Comparison of ENCODE assay signal across 24 cellular contexts in genomic region chr12:18853570-18854366, GRCh38.
A peak's percentile ranks its signal among the peaks of the same experiment; 100 is the strongest.
DNase-seq lines count a peak whose midpoint lies in the region; ATAC-seq and TF ChIP-seq lines count a peak whose summit lies in the region.
"Had no signal": no experiment of that assay in that cellular context is flagged by ENCODE, and none has a peak within 500 bp of the region (broad histone marks: within the 10 kb centered on the region; RNA-seq: fewer than 3 reads in every experiment).

No MANE protein-coding gene starts in this region.

- ATAC-seq in Right ventricle myocardium superior (ENCODE audit: poor library complexity) (peak; percentile 52), left cardiac atrium (peak; percentile 34 to 35), GM18907 (IDR thresholded peaks at IDR 0.05; ENCODE audit: unreplicated experiment) (no peak)
- no peak for ATAC-seq in naive thymus-derived CD4-positive, alpha-beta T cell
- ATAC-seq: A549, GM12878, GM23338 had no signal

- peaks cover 0 to 1% (median 0%) of the 10 kb centered on the region in 11 donors for H3K9me3 Mint-ChIP-seq in naive thymus-derived CD4-positive, alpha-beta T cell
- H3K9me3 Mint-ChIP-seq: CD4-positive, alpha-beta T cell; GM23338; HFFc6 had no signal

- H2BK120ac ChIP-seq in mesendoderm (ENCODE audit: low read depth, low read length): no peak overlapping the region

- WGBS in mesendoderm (ENCODE audit: extremely low coverage, insufficient coverage, low lambda C conversion rate): no CpG with 5 or more reads among the region's 6 CpGs

- no peaks in the 10 kb centered on the region for H3K36me3 ChIP-seq in right atrium auricular region
- H3K36me3 ChIP-seq in mesendoderm (ENCODE audit: control insufficient read depth, insufficient read depth, low read length): no peaks in the 10 kb centered on the region
- H3K36me3 ChIP-seq in naive thymus-derived CD4-positive, alpha-beta T cell (ENCODE audit: control insufficient read depth in 2 of 3, insufficient read depth in 3 of 3, low read length in 3 of 3): no peaks in the 10 kb centered on the region
- H3K36me3 ChIP-seq: BE2C; BLaER1 treated with 17β-estradiol and CSF1 and Interleukin-3, amounts not matched to agents 10 nM and 100 nM; HAP-1 had no signal

- H3K4me3 Mint-ChIP-seq in naive thymus-derived CD4-positive, alpha-beta T cell: no peak overlapping the region
- H3K4me3 Mint-ChIP-seq: CD14-positive monocyte; CD4-positive, alpha-beta T cell; CD8-positive, alpha-beta memory T cell; GM23338; HFFc6 had no signal

- H3K4ac ChIP-seq in mesendoderm (ENCODE audit: low read depth, low read length): no peak overlapping the region

- no peaks in the 10 kb centered on the region for H3K9me3 ChIP-seq in right atrium auricular region
- H3K9me3 ChIP-seq in naive thymus-derived CD4-positive, alpha-beta T cell (ENCODE audit: control insufficient read depth in 2 of 3, low read length in 3 of 3): no peaks in the 10 kb centered on the region
- H3K9me3 ChIP-seq: A549; BE2C; BLaER1 treated with 17β-estradiol and CSF1 and Interleukin-3, amounts not matched to agents 10 nM and 100 nM; HAP-1 had no signal

- POLR2A ChIA-PET in naive thymus-derived CD4-positive, alpha-beta T cell (lab: Charles Lee): no interaction called here

- DNase-seq in Right ventricle myocardium superior (no peak), right atrium auricular region (ENCODE audit: low spot score) (no peak), left cardiac atrium (no peak), mesendoderm (no peak), HUDEP-2 (lab: John Stamatoyannopoulos, UW; ENCODE audit: unreplicated experiment in 76 of 76) (no peak)
- DNase-seq in naive thymus-derived CD4-positive, alpha-beta T cell: no peak
- DNase-seq: 8988T; ACHN; AML-193; BE2C; CD4-positive, alpha-beta T cell; CD8-positive, alpha-beta memory T cell; DMS 273 treated with DMSO at 0.1 percent for 48 hours; DMS79; EL; GDM1; HFFc6 had no signal

- H4K8ac ChIP-seq in mesendoderm (ENCODE audit: low read depth, low read length): no peak overlapping the region

- H2BK15ac ChIP-seq in mesendoderm (replicated peaks; ENCODE audit: low read depth): peak overlapping the region; percentile 36

- H3K27ac ChIP-seq in right atrium auricular region (peak overlapping the region in 1 of 2 donors; percentile 13), mesendoderm (ENCODE audit: low read depth, low read length) (no peak overlapping the region)
- no peak overlapping the region for H3K27ac ChIP-seq in naive thymus-derived CD4-positive, alpha-beta T cell (ENCODE audit: low read depth, low read length)
- H3K27ac ChIP-seq: A549; BLaER1 treated with 17β-estradiol and CSF1 and Interleukin-3, amounts not matched to agents 10 nM and 100 nM had no signal

- intact Hi-C loops in Right ventricle myocardium superior (cut with DNase I) (no loop called here), left cardiac atrium (cut with DNase I) (no loop called here)
- intact Hi-C loops in naive thymus-derived CD4-positive, alpha-beta T cell (cut with micrococcal nuclease): no loop called here

- no peaks in the 10 kb centered on the region for H3K27me3 Mint-ChIP-seq in naive thymus-derived CD4-positive, alpha-beta T cell

- H3K9ac ChIP-seq in mesendoderm (ENCODE audit: low read length): no peak overlapping the region
- H3K9ac ChIP-seq: BLaER1 treated with 17β-estradiol and CSF1 and Interleukin-3, amounts not matched to agents 10 nM and 100 nM had no signal

- no peaks in the 10 kb centered on the region for H3K36me3 Mint-ChIP-seq in naive thymus-derived CD4-positive, alpha-beta T cell
- H3K36me3 Mint-ChIP-seq: CD14-positive monocyte; CD8-positive, alpha-beta memory T cell had no signal

- no peak overlapping the region for H3K4me3 ChIP-seq in right atrium auricular region
- H3K4me3 ChIP-seq in mesendoderm (ENCODE audit: low read length): no peak overlapping the region
- H3K4me3 ChIP-seq in naive thymus-derived CD4-positive, alpha-beta T cell (ENCODE audit: low read length): no peak overlapping the region
- H3K4me3 ChIP-seq: A549; BLaER1 treated with 17β-estradiol and CSF1 and Interleukin-3, amounts not matched to agents 10 nM and 100 nM; GM12878; GM23338; HAP-1 had no signal

- H4K5ac ChIP-seq in mesendoderm (ENCODE audit: low read length): no peak overlapping the region

- H2AK5ac ChIP-seq in mesendoderm (ENCODE audit: low read length): no peak overlapping the region

- H3K4me2 ChIP-seq in mesendoderm (ENCODE audit: low read length): no peak overlapping the region
- H3K4me2 ChIP-seq: A549; BLaER1 treated with 17β-estradiol and CSF1 and Interleukin-3, amounts not matched to agents 10 nM and 100 nM; GM23338 had no signal

- no peak overlapping the region for H3K23ac ChIP-seq in mesendoderm (ENCODE audit: low read length)

- no peak overlapping the region for H2BK5ac ChIP-seq in mesendoderm (ENCODE audit: low read length)

- peak overlapping the region in 1 of 9 donors; percentile 25 for H3K27ac Mint-ChIP-seq in naive thymus-derived CD4-positive, alpha-beta T cell
- H3K27ac Mint-ChIP-seq: CD14-positive monocyte; CD4-positive, alpha-beta T cell; CD8-positive, alpha-beta memory T cell; GM23338; HFFc6 had no signal

- H3K79me1 ChIP-seq in mesendoderm (ENCODE audit: low read length): no peaks in the 10 kb centered on the region

- no peaks in the 10 kb centered on the region for H3K4me1 Mint-ChIP-seq in naive thymus-derived CD4-positive, alpha-beta T cell

- H3K4me1 ChIP-seq in right atrium auricular region (peaks cover 0 to 4% of the 10 kb centered on the region in 2 donors), mesendoderm (ENCODE audit: control insufficient read depth, low read depth, low read length) (no peaks in the 10 kb centered on the region)
- no peaks in the 10 kb centered on the region for H3K4me1 ChIP-seq in naive thymus-derived CD4-positive, alpha-beta T cell (ENCODE audit: control insufficient read depth in 2 of 2, insufficient read depth in 2 of 2, low read length in 2 of 2)
- H3K4me1 ChIP-seq: A549; BE2C; BLaER1 treated with 17β-estradiol and CSF1 and Interleukin-3, amounts not matched to agents 10 nM and 100 nM had no signal

- H3K27me3 ChIP-seq in right atrium auricular region (no peaks in the 10 kb centered on the region), mesendoderm (ENCODE audit: insufficient read depth, low read length, poor library complexity) (no peaks in the 10 kb centered on the region)
- H3K27me3 ChIP-seq in naive thymus-derived CD4-positive, alpha-beta T cell (ENCODE audit: control insufficient read depth in 2 of 2, insufficient read depth in 2 of 2, low read length in 2 of 2): no peaks in the 10 kb centered on the region
- H3K27me3 ChIP-seq: BE2C; BLaER1 treated with 17β-estradiol and CSF1 and Interleukin-3, amounts not matched to agents 10 nM and 100 nM had no signal

- H3K18ac ChIP-seq in mesendoderm (ENCODE audit: low read length): no peak overlapping the region

- no peaks in the 10 kb centered on the region for H3K79me2 ChIP-seq in mesendoderm (ENCODE audit: control insufficient read depth, insufficient read depth, low read length)

- TF ChIP-seq CTCF in right atrium auricular region (IDR thresholded peaks at IDR 0.05): no peak

- no peak overlapping the region for H3K56ac ChIP-seq in mesendoderm (ENCODE audit: low read length)

- CTCF ChIA-PET in naive thymus-derived CD4-positive, alpha-beta T cell (lab: Charles Lee): no interaction called here

Comparison
In these comparisons a context has a peak if more than half of its experiments do, and no peak if none do; other contexts are left out.
1. ATAC-seq: peak in Right ventricle myocardium superior (single experiment) and left cardiac atrium (2 of 2); none in GM18907 (single experiment) and naive thymus-derived CD4-positive, alpha-beta T cell (single experiment).